8 cellular contexts compared by ENCODE assay signal in the genomic region with DNA sequence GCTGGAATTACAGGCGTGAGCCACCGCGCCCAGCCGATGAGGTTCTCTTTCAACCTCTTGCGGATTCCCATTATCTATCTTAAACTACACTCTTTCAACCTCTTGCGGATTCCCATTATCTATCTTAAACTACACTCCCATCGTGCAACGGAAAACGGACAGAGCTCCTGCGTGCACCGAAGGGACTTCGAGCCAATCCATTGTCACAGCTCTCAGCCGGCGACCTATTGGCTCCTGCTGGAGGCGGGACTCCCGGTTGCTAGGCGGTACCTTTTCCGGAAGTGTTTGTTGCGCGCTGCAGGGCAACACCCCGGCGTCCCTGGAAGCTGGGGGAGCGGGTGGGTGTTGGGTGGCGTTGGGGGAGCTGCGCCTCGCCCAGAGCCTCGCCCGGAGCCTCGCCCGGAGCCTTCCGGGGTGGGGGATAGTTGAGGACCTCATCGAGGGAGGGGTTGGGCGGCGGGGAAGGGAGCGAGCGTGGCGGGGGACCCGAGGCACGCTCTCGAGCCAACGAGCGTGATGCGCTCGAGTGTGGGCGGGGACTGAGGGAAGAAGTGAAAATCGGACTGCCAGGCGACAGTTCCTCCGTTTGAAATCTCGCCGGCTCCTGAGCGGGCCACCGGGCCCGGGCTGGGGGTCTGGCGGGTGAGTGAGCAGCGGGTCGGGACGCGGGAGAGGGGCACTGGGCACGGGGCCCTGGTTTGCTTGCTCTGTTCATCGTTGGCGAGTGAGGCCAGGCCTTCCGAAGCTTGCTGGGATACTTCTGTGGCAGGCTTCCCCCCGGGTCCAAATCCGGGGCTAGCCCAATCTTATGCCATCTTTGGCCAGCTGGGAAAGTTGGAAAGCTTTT. TPM values are rescaled to one million over a fixed set of nuclear protein-coding genes. Genes with fewer than 3 reads are reported as not detected.
A peak's percentile ranks its signal among the peaks of the same experiment; 100 is the strongest.
DNase-seq lines count a peak whose midpoint lies in the region; ATAC-seq and TF ChIP-seq lines count a peak whose summit lies in the region.

A gene (plus strand): TSS at position 288 of the 847 bp plus-strand sequence. CDS start 10,733 bp downstream, outside the sequence.

- H3K27me3 ChIP-seq in duodenal mucosa (ENCODE audit: control insufficient read depth in 1 of 2, insufficient read depth in 2 of 2, low read length in 2 of 2) (no peaks in the 10 kb centered on the region), right lobe of liver (no peaks in the 10 kb centered on the region)

- H3K4me1 Mint-ChIP-seq in CD14-positive monocyte: peaks cover 5% of the 10 kb centered on the region

- peaks cover 0 to 5% of the 10 kb centered on the region in 2 donors for H3K36me3 Mint-ChIP-seq in CD14-positive monocyte

- peaks cover 0 to 2% (median 0%) of the 10 kb centered on the region in 3 donors for H3K27me3 Mint-ChIP-seq in CD14-positive monocyte (ENCODE audit: low read depth in 3 of 3)

- DNase-seq in CD14-positive monocyte (ENCODE audit: low spot score): peak; percentile 93
- peak; percentile 96 for DNase-seq in NCI-H82 (lab: John Stamatoyannopoulos, UW)
- DNase-seq in activated CD4-positive, alpha-beta T cell treated with anti-CD3 and anti-CD28 coated beads, Interleukin-2, amount 50 U/mL, for 48 hours: peak; percentile 94 to 96
- peak; percentile 94 to 97 (median 97) for DNase-seq in right lobe of liver
- peak; percentile 85 to 95 for DNase-seq in stimulated activated CD4-positive, alpha-beta T cell treated with anti-CD3 and anti-CD28 coated beads, Interleukin-4, amount 100 ng/mL, for 4 hours

- peak; percentile 45 for TF ChIP-seq POLR2A in right lobe of liver (IDR thresholded peaks at IDR 0.05)

- H3K4me1 ChIP-seq in duodenal mucosa (ENCODE audit: control insufficient read depth in 1 of 2, insufficient read depth in 2 of 2, low read length in 2 of 2) (peaks cover 9 to 10% of the 10 kb centered on the region in 2 donors), right lobe of liver (peaks cover 0 to 11% (median 0%) of the 10 kb centered on the region in 4 donors)

- H3K9me3 ChIP-seq in duodenal mucosa (ENCODE audit: control insufficient read depth in 1 of 2, low read length in 2 of 2): no peaks in the 10 kb centered on the region
- H3K9me3 ChIP-seq in right lobe of liver: no peaks in the 10 kb centered on the region

- H3K9ac ChIP-seq in duodenal mucosa (ENCODE audit: low read depth in 1 of 2, low read length in 2 of 2): peak within 1 kb of the TSS; percentile 56 to 69

- no peaks in the 10 kb centered on the region for H3K9me3 Mint-ChIP-seq in CD14-positive monocyte

- ATAC-seq in GM19397 (IDR thresholded peaks at IDR 0.05; ENCODE audit: unreplicated experiment) (peak; percentile 96), HG03571 (IDR thresholded peaks at IDR 0.05; ENCODE audit: unreplicated experiment) (peak; percentile 93), right lobe of liver (peak; percentile 98 to 99 (median 99))

- TF ChIP-seq CTCF in CD14-positive monocyte (IDR thresholded peaks at IDR 0.05) (no peak), right lobe of liver (IDR thresholded peaks at IDR 0.05) (no peak)

- under 1% methylated on average over 26 of the region's 64 CpGs for WGBS in right lobe of liver (ENCODE audit: insufficient coverage, low coverage, low lambda C conversion rate, missing lambda C conversion rate)

- no peaks in the 10 kb centered on the region for H3K36me3 ChIP-seq in duodenal mucosa (ENCODE audit: control insufficient read depth in 1 of 2, insufficient read depth in 2 of 2, low read length in 2 of 2)
- H3K36me3 ChIP-seq in right lobe of liver: no peaks in the 10 kb centered on the region

- peak within 1 kb of the TSS in 2 of 7 donors; percentile 3 for H3K27ac Mint-ChIP-seq in CD14-positive monocyte

- H3K27ac ChIP-seq in duodenal mucosa (ENCODE audit: low read depth, low read length) (peak within 1 kb of the TSS; percentile 89), right lobe of liver (peak within 1 kb of the TSS; percentile 52 to 68 (median 61))

- H3K4me3 ChIP-seq in duodenal mucosa (ENCODE audit: low read depth in 1 of 2, low read length in 2 of 2): peak within 1 kb of the TSS; percentile 85 to 92
- H3K4me3 ChIP-seq in right lobe of liver: peak within 1 kb of the TSS; percentile 82 to 87 (median 85)

- intact Hi-C loops in CD14-positive monocyte (cut with micrococcal nuclease): loop anchor here in 1 of 2 donors (10.0 kb wide), 1 partner anchor 543 kb away; a partner anchor contains a TSS
- intact Hi-C loops in right lobe of liver (cut with DNase I): no loop called here

- H3K4me3 Mint-ChIP-seq in CD14-positive monocyte: no peak within 1 kb of the TSS

RNA-seq across cellular contexts. Expression of the gene that starts here (rescaled TPM):
- polyA plus RNA-seq in CD14-positive monocyte: 1 to 10 TPM; 4.3 to 8.0 TPM
- total RNA-seq in right lobe of liver: 10 to 100 TPM in 2 of 6 experiments, 1 to 10 TPM in 4; 7.2 to 11.2 (median 8.6) TPM

Comparison
In these comparisons a context has a peak if more than half of its experiments do, and no peak if none do; other contexts are left out.
1. Peak in every context shown above with its lines: DNase-seq, ATAC-seq, H3K4me3 ChIP-seq and H3K27ac ChIP-seq.